In the genomic region with DNA sequence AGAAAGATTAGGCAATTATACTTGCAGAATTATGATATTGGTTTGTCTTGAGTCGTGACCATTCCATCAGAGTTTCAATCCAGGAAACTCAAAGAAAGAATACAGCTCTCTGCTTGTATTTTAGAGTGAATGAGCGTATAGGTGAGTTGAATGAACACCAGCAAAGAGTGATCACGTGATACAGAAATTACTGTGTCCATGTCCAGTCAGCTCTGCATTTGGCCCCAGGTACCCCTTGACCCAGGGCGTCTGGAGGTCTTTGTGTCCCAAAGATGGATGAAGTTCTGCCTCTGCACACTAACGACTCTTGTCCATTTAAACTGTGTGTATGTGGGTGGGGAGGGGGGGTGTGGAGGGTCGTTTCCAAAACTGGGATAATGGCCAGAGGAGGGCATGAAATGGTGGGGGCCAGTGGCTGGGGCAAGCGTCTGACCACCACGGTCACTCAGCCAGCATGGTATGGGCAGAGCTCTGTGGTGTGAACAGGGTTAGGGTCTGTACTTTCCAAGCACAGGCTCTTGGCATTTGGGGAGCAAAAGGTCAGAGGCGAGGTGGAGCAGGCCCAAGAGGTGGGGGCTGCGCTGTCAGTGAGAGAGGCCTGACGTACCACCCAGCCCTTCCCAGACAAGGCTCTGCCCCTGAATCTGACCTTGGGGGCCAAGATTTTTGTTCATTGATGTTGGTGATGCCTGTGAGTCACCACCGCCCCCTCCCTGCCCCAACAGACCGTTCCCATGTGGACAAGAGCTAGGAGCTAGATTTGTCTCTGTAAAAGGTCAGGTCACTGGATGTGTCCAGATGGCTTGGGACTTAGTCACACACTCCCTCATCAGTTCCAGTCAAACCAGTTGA, we compare ENCODE assay signal across 9 cellular contexts. TPM values are rescaled to one million over a fixed set of nuclear protein-coding genes. Genes with fewer than 3 reads are reported as not detected.
A peak's percentile ranks its signal among the peaks of the same experiment; 100 is the strongest.
DNase-seq lines count a peak whose midpoint lies in the region; ATAC-seq, FAIRE-seq and TF ChIP-seq lines count a peak whose summit lies in the region.
"Had no signal": no experiment of that assay in that cellular context is flagged by ENCODE, and none has a peak within 500 bp of the region (broad histone marks: within the 10 kb centered on the region; RNA-seq: fewer than 3 reads in every experiment).

No MANE protein-coding gene starts in this region.

- H3K4me1 Mint-ChIP-seq in activated T-helper 17 cell treated with anti-CD3 and anti-CD28 coated beads, Interleukin-2, amount 50 U/mL, for 72 hours = no peaks in the 10 kb centered on the region

- TF ChIP-seq CTCF in kidney (IDR thresholded peaks at IDR 0.05; ENCODE audit: borderline replicate concordance, extremely low read depth, insufficient read depth) = no peak

- peaks cover 21% of the 10 kb centered on the region for H3K27me3 Mint-ChIP-seq in activated T-helper 17 cell treated with anti-CD3 and anti-CD28 coated beads, Interleukin-2, amount 50 U/mL, for 72 hours

- intact Hi-C loops in kidney (cut with DNase I) = loop anchor here (5.0 kb wide), 1 partner anchor 99 kb away; no protein-coding TSS in a partner anchor

- H3K4me3 ChIP-seq in HAP-1 (peak overlapping the region; percentile 36), kidney (ENCODE audit: low read length in 2 of 2) (peak overlapping the region; percentile 14 to 55)
- no peak overlapping the region for H3K4me3 ChIP-seq in effector memory CD4-positive, alpha-beta T cell (ENCODE audit: insufficient read depth, low read depth, low read length, poor library complexity, severe bottlenecking)

- H3K9me3 Mint-ChIP-seq in activated T-helper 17 cell treated with anti-CD3 and anti-CD28 coated beads, Interleukin-2, amount 50 U/mL, for 72 hours = no peaks in the 10 kb centered on the region

- H3K4me3 Mint-ChIP-seq in activated T-helper 17 cell treated with anti-CD3 and anti-CD28 coated beads, Interleukin-2, amount 50 U/mL, for 72 hours = peak overlapping the region; percentile 17

- no peak overlapping the region for H3K27ac Mint-ChIP-seq in activated T-helper 17 cell treated with anti-CD3 and anti-CD28 coated beads, Interleukin-2, amount 50 U/mL, for 72 hours

- no peak for ATAC-seq in activated T-helper 17 cell treated with anti-CD3 and anti-CD28 coated beads, Interleukin-2, amount 50 U/mL, for 72 hours (replicated peaks)
- ATAC-seq in HG03457 (IDR thresholded peaks at IDR 0.05; ENCODE audit: unreplicated experiment) (no peak), GM18502 (IDR thresholded peaks at IDR 0.05; ENCODE audit: poor library complexity, unreplicated experiment) (no peak)

- in situ Hi-C loops in HAP-1 (cut with MboI; ENCODE audit: low sequenced_read_pairs) = no loop called here

- H3K27me3 ChIP-seq in HAP-1 (ENCODE audit: low read depth) = no peaks in the 10 kb centered on the region
- peaks cover 9% of the 10 kb centered on the region for H3K27me3 ChIP-seq in effector memory CD4-positive, alpha-beta T cell (replicated peaks; ENCODE audit: control insufficient read depth, insufficient read depth, low read length, poor library complexity, severe bottlenecking)

- H3K27ac ChIP-seq in kidney (ENCODE audit: low read depth in 2 of 2, low read length in 2 of 2) = no peak overlapping the region
- no peak overlapping the region for H3K27ac ChIP-seq in effector memory CD4-positive, alpha-beta T cell (ENCODE audit: insufficient read depth, low read length, poor library complexity, severe bottlenecking)

- H3K36me3 Mint-ChIP-seq in activated T-helper 17 cell treated with anti-CD3 and anti-CD28 coated beads, Interleukin-2, amount 50 U/mL, for 72 hours (ENCODE audit: low read depth) = no peaks in the 10 kb centered on the region

- FAIRE-seq in kidney (lab: Jason Lieb, UNC) = no peak

- H3K36me3 ChIP-seq in HAP-1 (replicated peaks) (no peaks in the 10 kb centered on the region), kidney (ENCODE audit: control insufficient read depth in 1 of 2, insufficient read depth in 2 of 2, low read length in 2 of 2) (no peaks in the 10 kb centered on the region)
- H3K36me3 ChIP-seq in effector memory CD4-positive, alpha-beta T cell (ENCODE audit: control insufficient read depth, insufficient read depth, low read length) = no peaks in the 10 kb centered on the region

- H3K9me3 ChIP-seq in HAP-1 (no peaks in the 10 kb centered on the region), kidney (ENCODE audit: control insufficient read depth in 1 of 2, low read length in 2 of 2) (no peaks in the 10 kb centered on the region)
- no peaks in the 10 kb centered on the region for H3K9me3 ChIP-seq in effector memory CD4-positive, alpha-beta T cell (ENCODE audit: control insufficient read depth, low read length)

- no peak overlapping the region for H3K9ac ChIP-seq in kidney (ENCODE audit: low read length in 2 of 2)

- H3K4me1 ChIP-seq in HAP-1 = peaks cover 17% of the 10 kb centered on the region
- peaks cover 0 to 8% of the 10 kb centered on the region in 2 donors for H3K4me1 ChIP-seq in kidney (ENCODE audit: control insufficient read depth in 1 of 2, insufficient read depth in 1 of 2, low read depth in 1 of 2, low read length in 2 of 2)
- H3K4me1 ChIP-seq in effector memory CD4-positive, alpha-beta T cell (ENCODE audit: control insufficient read depth, insufficient read depth, low read length, poor library complexity, severe bottlenecking) = peaks cover 4% of the 10 kb centered on the region

- DNase-seq in HAP-1 (ENCODE audit: low spot score in 2 of 2) (no peak), kidney (no peak), NCI-H2227 treated with DMSO at 0.1 percent for 48 hours (lab: John Stamatoyannopoulos, UW) (no peak)
- peak; percentile 16 for DNase-seq in stimulated activated CD8-positive, alpha-beta memory T cell treated with anti-CD3 and anti-CD28 coated beads, Interleukin-4, amount 100 ng/mL, for 48 hours
- no peak for DNase-seq in effector memory CD4-positive, alpha-beta T cell
- DNase-seq: activated CD4-positive, alpha-beta T cell treated with anti-CD3 and anti-CD28 coated beads, Interleukin-2, amount 50 U/mL, for 4 hours had no signal

RNA-seq across cellular contexts. Expression of a gene that starts 1.4 kb away (rescaled TPM):
- 10 to 100 TPM; 32.7 to 54.1 TPM for total RNA-seq in activated T-helper 17 cell treated with anti-CD3 and anti-CD28 coated beads, Interleukin-2, amount 50 U/mL, for 72 hours
- total RNA-seq in kidney = 25.7 TPM
- 1.1 TPM for polyA plus RNA-seq in kidney (ENCODE audit: insufficient read depth, low read depth, low replicate concordance)

RNA-seq across cellular contexts. Expression of a gene that starts 15.6 kb away (rescaled TPM):
- total RNA-seq in activated T-helper 17 cell treated with anti-CD3 and anti-CD28 coated beads, Interleukin-2, amount 50 U/mL, for 72 hours = not detected
- 9.4 TPM for total RNA-seq in kidney
- polyA plus RNA-seq in kidney (ENCODE audit: insufficient read depth, low read depth, low replicate concordance) = 42.1 TPM

Comparison
In these comparisons a context has a peak if more than half of its experiments do, and no peak if none do; other contexts are left out.
1. RNA of a gene that starts 15.6 kb away (total RNA-seq): 9.4 TPM in kidney (single experiment); not detected in activated T-helper 17 cell treated with anti-CD3 and anti-CD28 coated beads, Interleukin-2, amount 50 U/mL, for 72 hours; every median in the first group is over 10 times any median in the second.